ENCODE assay signal across 1 cellular context in the genomic region with DNA sequence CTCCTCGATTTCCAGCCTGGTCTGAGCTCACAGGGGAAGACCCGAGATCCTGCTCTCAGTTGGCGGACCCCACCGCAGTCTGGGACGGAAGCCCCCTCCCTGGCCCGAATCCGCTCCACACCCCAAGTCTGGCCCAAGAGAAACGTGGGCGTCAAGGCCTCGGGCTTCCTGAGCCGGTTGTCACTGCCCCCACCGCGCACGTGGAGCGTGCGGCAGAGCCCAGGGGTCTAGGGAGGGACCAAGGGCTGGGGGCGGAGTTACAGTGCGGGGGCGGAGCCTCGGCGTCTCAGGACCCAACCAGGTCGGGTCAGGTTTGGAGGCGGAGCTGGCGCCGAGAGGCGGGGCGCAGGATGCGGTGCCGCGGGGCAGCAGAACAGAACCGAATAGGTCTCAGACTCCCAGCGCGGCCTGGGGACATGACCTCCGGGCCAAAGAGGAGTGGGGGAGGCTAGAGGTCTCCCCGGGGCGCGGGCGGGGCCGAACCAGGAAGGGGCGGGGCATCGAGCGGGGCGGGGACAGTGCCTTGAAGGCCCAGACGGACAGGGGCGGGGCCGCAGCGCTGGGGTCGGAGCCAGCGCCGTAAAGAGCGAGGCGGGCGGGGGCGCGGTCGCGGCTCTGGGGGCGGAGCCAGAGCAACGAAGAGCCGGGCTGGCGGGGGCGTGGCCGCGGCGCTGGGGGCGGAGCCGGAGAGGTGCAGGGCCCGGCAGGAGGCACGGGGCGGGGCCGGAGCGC.
TF ChIP-seq lines count a peak whose summit lies in the region.

No MANE protein-coding gene starts in this region.

TF ChIP-seq in HEK293, 187 proteins besides CTCF, POLR2A, EP300 and RAD21 (continued from another document and continues in another):
- TF ChIP-seq, protein P1, sequence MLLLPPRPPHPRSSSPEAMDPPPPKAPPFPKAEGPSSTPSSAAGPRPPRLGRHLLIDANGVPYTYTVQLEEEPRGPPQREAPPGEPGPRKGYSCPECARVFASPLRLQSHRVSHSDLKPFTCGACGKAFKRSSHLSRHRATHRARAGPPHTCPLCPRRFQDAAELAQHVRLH (tag by site-specific recombination; IDR thresholded peaks at IDR 0.05), result no peak
- no peak for TF ChIP-seq FEZF1 (tag by site-specific recombination; IDR thresholded peaks at IDR 0.05)
- TF ChIP-seq, protein P2, sequence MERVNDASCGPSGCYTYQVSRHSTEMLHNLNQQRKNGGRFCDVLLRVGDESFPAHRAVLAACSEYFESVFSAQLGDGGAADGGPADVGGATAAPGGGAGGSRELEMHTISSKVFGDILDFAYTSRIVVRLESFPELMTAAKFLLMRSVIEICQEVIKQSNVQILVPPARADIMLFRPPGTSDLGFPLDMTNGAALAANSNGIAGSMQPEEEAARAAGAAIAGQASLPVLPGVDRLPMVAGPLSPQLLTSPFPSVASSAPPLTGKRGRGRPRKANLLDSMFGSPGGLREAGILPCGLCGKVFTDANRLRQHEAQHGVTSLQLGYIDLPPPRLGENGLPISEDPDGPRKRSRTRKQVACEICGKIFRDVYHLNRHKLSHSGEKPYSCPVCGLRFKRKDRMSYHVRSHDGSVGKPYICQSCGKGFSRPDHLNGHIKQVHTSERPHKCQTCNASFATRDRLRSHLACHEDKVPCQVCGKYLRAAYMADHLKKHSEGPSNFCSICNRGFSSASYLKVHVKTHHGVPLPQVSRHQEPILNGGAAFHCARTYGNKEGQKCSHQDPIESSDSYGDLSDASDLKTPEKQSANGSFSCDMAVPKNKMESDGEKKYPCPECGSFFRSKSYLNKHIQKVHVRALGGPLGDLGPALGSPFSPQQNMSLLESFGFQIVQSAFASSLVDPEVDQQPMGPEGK (tag by site-specific recombination; IDR thresholded peaks at IDR 0.05), result peak; percentile 73
- peak; percentile 80 for TF ChIP-seq SP2 (tag by site-specific recombination; IDR thresholded peaks at IDR 0.05)
- TF ChIP-seq, protein P3, sequence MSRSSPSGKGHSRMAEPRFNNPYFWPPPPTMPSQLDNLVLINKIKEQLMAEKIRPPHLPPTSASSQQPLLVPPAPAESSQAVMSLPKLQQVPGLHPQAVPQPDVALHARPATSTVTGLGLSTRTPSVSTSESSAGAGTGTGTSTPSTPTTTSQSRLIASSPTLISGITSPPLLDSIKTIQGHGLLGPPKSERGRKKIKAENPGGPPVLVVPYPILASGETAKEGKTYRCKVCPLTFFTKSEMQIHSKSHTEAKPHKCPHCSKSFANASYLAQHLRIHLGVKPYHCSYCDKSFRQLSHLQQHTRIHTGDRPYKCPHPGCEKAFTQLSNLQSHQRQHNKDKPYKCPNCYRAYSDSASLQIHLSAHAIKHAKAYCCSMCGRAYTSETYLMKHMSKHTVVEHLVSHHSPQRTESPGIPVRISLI (tag by site-specific recombination; IDR thresholded peaks at IDR 0.05), result no peak
- no peak for TF ChIP-seq PRDM1 (tag by site-specific recombination; IDR thresholded peaks at IDR 0.05)
- no peak for TF ChIP-seq ZFP3 (tag by site-specific recombination; IDR thresholded peaks at IDR 0.05; ENCODE audit: low read depth)
- no peak for TF ChIP-seq ZNF571 (tag by site-specific recombination; IDR thresholded peaks at IDR 0.05)
- no peak for TF ChIP-seq ZNF544 (tag by site-specific recombination; IDR thresholded peaks at IDR 0.05)
- TF ChIP-seq, protein P4, sequence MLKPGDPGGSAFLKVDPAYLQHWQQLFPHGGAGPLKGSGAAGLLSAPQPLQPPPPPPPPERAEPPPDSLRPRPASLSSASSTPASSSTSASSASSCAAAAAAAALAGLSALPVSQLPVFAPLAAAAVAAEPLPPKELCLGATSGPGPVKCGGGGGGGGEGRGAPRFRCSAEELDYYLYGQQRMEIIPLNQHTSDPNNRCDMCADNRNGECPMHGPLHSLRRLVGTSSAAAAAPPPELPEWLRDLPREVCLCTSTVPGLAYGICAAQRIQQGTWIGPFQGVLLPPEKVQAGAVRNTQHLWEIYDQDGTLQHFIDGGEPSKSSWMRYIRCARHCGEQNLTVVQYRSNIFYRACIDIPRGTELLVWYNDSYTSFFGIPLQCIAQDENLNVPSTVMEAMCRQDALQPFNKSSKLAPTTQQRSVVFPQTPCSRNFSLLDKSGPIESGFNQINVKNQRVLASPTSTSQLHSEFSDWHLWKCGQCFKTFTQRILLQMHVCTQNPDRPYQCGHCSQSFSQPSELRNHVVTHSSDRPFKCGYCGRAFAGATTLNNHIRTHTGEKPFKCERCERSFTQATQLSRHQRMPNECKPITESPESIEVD (tag by site-specific recombination; IDR thresholded peaks at IDR 0.05), result no peak
- TF ChIP-seq ZBTB48 (tag by site-specific recombination; IDR thresholded peaks at IDR 0.05), result peak; percentile 82
- no peak for TF ChIP-seq ZNF561 (tag by site-specific recombination; IDR thresholded peaks at IDR 0.05; ENCODE audit: borderline replicate concordance)
- TF ChIP-seq, protein P5, sequence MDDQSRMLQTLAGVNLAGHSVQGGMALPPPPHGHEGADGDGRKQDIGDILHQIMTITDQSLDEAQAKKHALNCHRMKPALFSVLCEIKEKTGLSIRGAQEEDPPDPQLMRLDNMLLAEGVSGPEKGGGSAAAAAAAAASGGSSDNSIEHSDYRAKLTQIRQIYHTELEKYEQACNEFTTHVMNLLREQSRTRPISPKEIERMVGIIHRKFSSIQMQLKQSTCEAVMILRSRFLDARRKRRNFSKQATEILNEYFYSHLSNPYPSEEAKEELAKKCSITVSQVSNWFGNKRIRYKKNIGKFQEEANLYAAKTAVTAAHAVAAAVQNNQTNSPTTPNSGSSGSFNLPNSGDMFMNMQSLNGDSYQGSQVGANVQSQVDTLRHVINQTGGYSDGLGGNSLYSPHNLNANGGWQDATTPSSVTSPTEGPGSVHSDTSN (CRISPR knock-in tag; IDR thresholded peaks at IDR 0.05), result no peak
- TF ChIP-seq ZNF530 (tag by site-specific recombination; IDR thresholded peaks at IDR 0.05; ENCODE audit: low read depth), result no peak
- TF ChIP-seq ZNF548 (tag by site-specific recombination; IDR thresholded peaks at IDR 0.05), result no peak
- peak; percentile 60 for TF ChIP-seq GLIS2 (tag by site-specific recombination; IDR thresholded peaks at IDR 0.05)
- TF ChIP-seq, protein P6, sequence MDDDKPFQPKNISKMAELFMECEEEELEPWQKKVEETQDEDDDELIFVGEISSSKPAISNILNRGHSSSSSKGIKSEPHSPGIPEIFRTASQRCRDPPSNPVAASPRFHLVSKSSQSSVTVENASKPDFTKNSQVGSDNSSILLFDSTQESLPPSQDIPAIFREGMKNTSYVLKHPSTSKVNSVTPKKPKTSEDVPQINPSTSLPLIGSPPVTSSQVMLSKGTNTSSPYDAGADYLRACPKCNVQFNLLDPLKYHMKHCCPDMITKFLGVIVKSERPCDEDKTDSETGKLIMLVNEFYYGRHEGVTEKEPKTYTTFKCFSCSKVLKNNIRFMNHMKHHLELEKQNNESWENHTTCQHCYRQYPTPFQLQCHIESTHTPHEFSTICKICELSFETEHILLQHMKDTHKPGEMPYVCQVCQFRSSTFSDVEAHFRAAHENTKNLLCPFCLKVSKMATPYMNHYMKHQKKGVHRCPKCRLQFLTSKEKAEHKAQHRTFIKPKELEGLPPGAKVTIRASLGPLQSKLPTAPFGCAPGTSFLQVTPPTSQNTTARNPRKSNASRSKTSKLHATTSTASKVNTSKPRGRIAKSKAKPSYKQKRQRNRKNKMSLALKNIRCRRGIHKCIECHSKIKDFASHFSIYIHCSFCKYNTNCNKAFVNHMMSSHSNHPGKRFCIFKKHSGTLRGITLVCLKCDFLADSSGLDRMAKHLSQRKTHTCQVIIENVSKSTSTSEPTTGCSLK (tag by site-specific recombination; IDR thresholded peaks at IDR 0.05), result no peak
- TF ChIP-seq ZNF830 (tag by site-specific recombination; IDR thresholded peaks at IDR 0.05; ENCODE audit: low read depth), result no peak
- TF ChIP-seq ZNF341 (tag by site-specific recombination; IDR thresholded peaks at IDR 0.05; ENCODE audit: low read depth), result no peak
- no peak for TF ChIP-seq ZNF791 (tag by site-specific recombination; IDR thresholded peaks at IDR 0.05)
- TF ChIP-seq ZNF596 (tag by site-specific recombination; IDR thresholded peaks at IDR 0.05), result no peak
- TF ChIP-seq, protein P7, sequence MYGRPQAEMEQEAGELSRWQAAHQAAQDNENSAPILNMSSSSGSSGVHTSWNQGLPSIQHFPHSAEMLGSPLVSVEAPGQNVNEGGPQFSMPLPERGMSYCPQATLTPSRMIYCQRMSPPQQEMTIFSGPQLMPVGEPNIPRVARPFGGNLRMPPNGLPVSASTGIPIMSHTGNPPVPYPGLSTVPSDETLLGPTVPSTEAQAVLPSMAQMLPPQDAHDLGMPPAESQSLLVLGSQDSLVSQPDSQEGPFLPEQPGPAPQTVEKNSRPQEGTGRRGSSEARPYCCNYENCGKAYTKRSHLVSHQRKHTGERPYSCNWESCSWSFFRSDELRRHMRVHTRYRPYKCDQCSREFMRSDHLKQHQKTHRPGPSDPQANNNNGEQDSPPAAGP (tag by site-specific recombination; IDR thresholded peaks at IDR 0.05), result peak; percentile 14; the same call in 1 of the 2 replicates
- TF ChIP-seq ZNF184 (tag by site-specific recombination; IDR thresholded peaks at IDR 0.05), result no peak
- no peak for TF ChIP-seq ZNF114 (tag by site-specific recombination; IDR thresholded peaks at IDR 0.05)
- TF ChIP-seq, protein P8, sequence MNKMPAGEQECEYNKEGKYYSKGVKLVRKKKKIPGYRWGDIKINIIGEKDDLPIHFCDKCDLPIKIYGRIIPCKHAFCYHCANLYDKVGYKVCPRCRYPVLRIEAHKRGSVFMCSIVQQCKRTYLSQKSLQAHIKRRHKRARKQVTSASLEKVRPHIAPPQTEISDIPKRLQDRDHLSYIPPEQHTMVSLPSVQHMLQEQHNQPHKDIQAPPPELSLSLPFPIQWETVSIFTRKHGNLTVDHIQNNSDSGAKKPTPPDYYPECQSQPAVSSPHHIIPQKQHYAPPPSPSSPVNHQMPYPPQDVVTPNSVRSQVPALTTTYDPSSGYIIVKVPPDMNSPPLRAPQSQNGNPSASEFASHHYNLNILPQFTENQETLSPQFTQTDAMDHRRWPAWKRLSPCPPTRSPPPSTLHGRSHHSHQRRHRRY (tag by site-specific recombination; IDR thresholded peaks at IDR 0.05), result no peak
- TF ChIP-seq ZNF560 (tag by site-specific recombination; IDR thresholded peaks at IDR 0.05; ENCODE audit: borderline replicate concordance), result no peak
- no peak for TF ChIP-seq ZNF510 (tag by site-specific recombination; IDR thresholded peaks at IDR 0.05; ENCODE audit: insufficient replicate concordance)
- TF ChIP-seq ZNF366 (tag by site-specific recombination; conservative IDR thresholded peaks at IDR 0.05), result no peak
- TF ChIP-seq, protein P9, sequence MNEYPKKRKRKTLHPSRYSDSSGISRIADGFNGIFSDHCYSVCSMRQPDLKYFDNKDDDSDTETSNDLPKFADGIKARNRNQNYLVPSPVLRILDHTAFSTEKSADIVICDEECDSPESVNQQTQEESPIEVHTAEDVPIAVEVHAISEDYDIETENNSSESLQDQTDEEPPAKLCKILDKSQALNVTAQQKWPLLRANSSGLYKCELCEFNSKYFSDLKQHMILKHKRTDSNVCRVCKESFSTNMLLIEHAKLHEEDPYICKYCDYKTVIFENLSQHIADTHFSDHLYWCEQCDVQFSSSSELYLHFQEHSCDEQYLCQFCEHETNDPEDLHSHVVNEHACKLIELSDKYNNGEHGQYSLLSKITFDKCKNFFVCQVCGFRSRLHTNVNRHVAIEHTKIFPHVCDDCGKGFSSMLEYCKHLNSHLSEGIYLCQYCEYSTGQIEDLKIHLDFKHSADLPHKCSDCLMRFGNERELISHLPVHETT (tag by site-specific recombination; IDR thresholded peaks at IDR 0.05), result no peak
- TF ChIP-seq MYNN (tag by site-specific recombination; IDR thresholded peaks at IDR 0.05; ENCODE audit: borderline replicate concordance), result no peak
- TF ChIP-seq ZNF785 (tag by site-specific recombination; IDR thresholded peaks at IDR 0.05), result no peak
- TF ChIP-seq ZNF175 (tag by site-specific recombination; IDR thresholded peaks at IDR 0.05), result no peak
- no peak for TF ChIP-seq OVOL3 (tag by site-specific recombination; IDR thresholded peaks at IDR 0.05)
- TF ChIP-seq ZNF792 (tag by site-specific recombination; IDR thresholded peaks at IDR 0.05), result no peak
- peak; percentile 52; the same call in 1 of the 2 replicates for TF ChIP-seq ZBTB8A (tag by site-specific recombination; IDR thresholded peaks at IDR 0.05)
- peak; percentile 86 for TF ChIP-seq SP3 (tag by site-specific recombination; IDR thresholded peaks at IDR 0.05)
- TF ChIP-seq, protein P10, sequence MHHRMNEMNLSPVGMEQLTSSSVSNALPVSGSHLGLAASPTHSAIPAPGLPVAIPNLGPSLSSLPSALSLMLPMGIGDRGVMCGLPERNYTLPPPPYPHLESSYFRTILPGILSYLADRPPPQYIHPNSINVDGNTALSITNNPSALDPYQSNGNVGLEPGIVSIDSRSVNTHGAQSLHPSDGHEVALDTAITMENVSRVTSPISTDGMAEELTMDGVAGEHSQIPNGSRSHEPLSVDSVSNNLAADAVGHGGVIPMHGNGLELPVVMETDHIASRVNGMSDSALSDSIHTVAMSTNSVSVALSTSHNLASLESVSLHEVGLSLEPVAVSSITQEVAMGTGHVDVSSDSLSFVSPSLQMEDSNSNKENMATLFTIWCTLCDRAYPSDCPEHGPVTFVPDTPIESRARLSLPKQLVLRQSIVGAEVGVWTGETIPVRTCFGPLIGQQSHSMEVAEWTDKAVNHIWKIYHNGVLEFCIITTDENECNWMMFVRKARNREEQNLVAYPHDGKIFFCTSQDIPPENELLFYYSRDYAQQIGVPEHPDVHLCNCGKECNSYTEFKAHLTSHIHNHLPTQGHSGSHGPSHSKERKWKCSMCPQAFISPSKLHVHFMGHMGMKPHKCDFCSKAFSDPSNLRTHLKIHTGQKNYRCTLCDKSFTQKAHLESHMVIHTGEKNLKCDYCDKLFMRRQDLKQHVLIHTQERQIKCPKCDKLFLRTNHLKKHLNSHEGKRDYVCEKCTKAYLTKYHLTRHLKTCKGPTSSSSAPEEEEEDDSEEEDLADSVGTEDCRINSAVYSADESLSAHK (tag by site-specific recombination; IDR thresholded peaks at IDR 0.05), result no peak
- TF ChIP-seq ZNF214 (tag by site-specific recombination; IDR thresholded peaks at IDR 0.05; ENCODE audit: borderline replicate concordance), result no peak
- TF ChIP-seq, protein P11, sequence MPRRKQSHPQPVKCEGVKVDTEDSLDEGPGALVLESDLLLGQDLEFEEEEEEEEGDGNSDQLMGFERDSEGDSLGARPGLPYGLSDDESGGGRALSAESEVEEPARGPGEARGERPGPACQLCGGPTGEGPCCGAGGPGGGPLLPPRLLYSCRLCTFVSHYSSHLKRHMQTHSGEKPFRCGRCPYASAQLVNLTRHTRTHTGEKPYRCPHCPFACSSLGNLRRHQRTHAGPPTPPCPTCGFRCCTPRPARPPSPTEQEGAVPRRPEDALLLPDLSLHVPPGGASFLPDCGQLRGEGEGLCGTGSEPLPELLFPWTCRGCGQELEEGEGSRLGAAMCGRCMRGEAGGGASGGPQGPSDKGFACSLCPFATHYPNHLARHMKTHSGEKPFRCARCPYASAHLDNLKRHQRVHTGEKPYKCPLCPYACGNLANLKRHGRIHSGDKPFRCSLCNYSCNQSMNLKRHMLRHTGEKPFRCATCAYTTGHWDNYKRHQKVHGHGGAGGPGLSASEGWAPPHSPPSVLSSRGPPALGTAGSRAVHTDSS (tag by site-specific recombination; IDR thresholded peaks at IDR 0.05), result no peak
